26 cellular contexts compared by ENCODE assay signal in genomic region chr6:168452685-168453377, GRCh38. TPM values are rescaled to one million over a fixed set of nuclear protein-coding genes. Genes with fewer than 3 reads are reported as not detected.
DNase-seq lines count a peak whose midpoint lies in the region; ATAC-seq and TF ChIP-seq lines count a peak whose summit lies in the region.
"Had no signal": no experiment of that assay in that cellular context is flagged by ENCODE, and none has a peak within 500 bp of the region (broad histone marks: within the 10 kb centered on the region; RNA-seq: fewer than 3 reads in every experiment).

No MANE protein-coding gene starts in this region.

- WGBS in ectodermal cell, 2 experiments: 68 to 70% methylated on average over 18 of the region's 18 CpGs

- peaks cover 5% of the 10 kb centered on the region for H3K27me3 Mint-ChIP-seq in GM23338 (ENCODE audit: insufficient read depth, low read depth, poor library complexity)

- no peak overlapping the region for H3K4me3 ChIP-seq in GM23338
- no peak overlapping the region for H3K4me3 ChIP-seq in ectodermal cell (ENCODE audit: insufficient read depth, low read depth, low read length)
- no peak overlapping the region for H3K4me3 ChIP-seq in right atrium auricular region
- H3K4me3 ChIP-seq: vagina had no signal

- H3K9me2 ChIP-seq in GM23338 (ENCODE audit: insufficient read depth): no peaks in the 10 kb centered on the region

- no peaks in the 10 kb centered on the region for H3F3A ChIP-seq in GM23338 (replicated peaks; ENCODE audit: low read depth)

- no peaks in the 10 kb centered on the region for H4K20me1 ChIP-seq in GM23338 (replicated peaks; ENCODE audit: insufficient read depth)

- H3K4me1 Mint-ChIP-seq in GM23338: peaks cover 39% of the 10 kb centered on the region
- H3K4me1 Mint-ChIP-seq: activated naive CD8-positive, alpha-beta T cell treated with anti-CD3 and anti-CD28 coated beads, Interleukin-2, amount 10 ng/mL, durations not matched to agents 7 days and 5 days had no signal

- H3K36me3 Mint-ChIP-seq in GM23338 (ENCODE audit: low read depth): no peaks in the 10 kb centered on the region
- H3K36me3 Mint-ChIP-seq: activated naive CD8-positive, alpha-beta T cell treated with anti-CD3 and anti-CD28 coated beads, Interleukin-2, amount 10 ng/mL, durations not matched to agents 7 days and 5 days; naive thymus-derived CD8-positive, alpha-beta T cell had no signal

- no peak overlapping the region for H3K4me2 ChIP-seq in GM23338
- H3K4me2 ChIP-seq: KMS-11 had no signal

- H3K9me3 ChIP-seq in ectodermal cell (ENCODE audit: control insufficient read depth, low read length) (no peaks in the 10 kb centered on the region), right atrium auricular region (no peaks in the 10 kb centered on the region)
- H3K9me3 ChIP-seq: vagina had no signal

- ATAC-seq in GM23338: peak; percentile 18
- ATAC-seq in sciatic nerve: peak; percentile 38
- ATAC-seq in GM18909 (IDR thresholded peaks at IDR 0.05; ENCODE audit: poor library complexity, unreplicated experiment): no peak
- ATAC-seq: naive thymus-derived CD8-positive, alpha-beta T cell had no signal

- H3K27ac ChIP-seq in GM23338 (ENCODE audit: low read depth) (no peak overlapping the region), ectodermal cell (ENCODE audit: insufficient read depth, low read depth, low read length, poor library complexity, severe bottlenecking) (peak overlapping the region; percentile 39), right atrium auricular region (peak overlapping the region; percentile 22 to 41)
- H3K27ac ChIP-seq: brain microvascular endothelial cell, C4-2B, KMS-11, vagina had no signal

- H3K36me3 ChIP-seq in GM23338 (ENCODE audit: insufficient read depth): no peaks in the 10 kb centered on the region
- no peaks in the 10 kb centered on the region for H3K36me3 ChIP-seq in ectodermal cell (ENCODE audit: control insufficient read depth, insufficient read depth, low read length)
- H3K36me3 ChIP-seq in right atrium auricular region: no peaks in the 10 kb centered on the region
- H3K36me3 ChIP-seq: brain microvascular endothelial cell, vagina had no signal

- no peaks in the 10 kb centered on the region for H3K27me3 ChIP-seq in GM23338 (ENCODE audit: insufficient read depth)
- H3K27me3 ChIP-seq in ectodermal cell (ENCODE audit: control insufficient read depth, insufficient read depth, low read length, poor library complexity, severe bottlenecking): no peaks in the 10 kb centered on the region
- H3K27me3 ChIP-seq in right atrium auricular region: no peaks in the 10 kb centered on the region
- H3K27me3 ChIP-seq: brain microvascular endothelial cell, vagina had no signal

- peaks cover 30% of the 10 kb centered on the region for H3K4me1 ChIP-seq in GM23338 (ENCODE audit: insufficient read depth)
- H3K4me1 ChIP-seq in ectodermal cell (ENCODE audit: control insufficient read depth, insufficient read depth, low read length): peaks cover 25% of the 10 kb centered on the region
- peaks cover 0 to 15% of the 10 kb centered on the region in 2 donors for H3K4me1 ChIP-seq in right atrium auricular region

- H3K4me3 Mint-ChIP-seq in GM23338: no peak overlapping the region
- H3K4me3 Mint-ChIP-seq: activated naive CD8-positive, alpha-beta T cell treated with anti-CD3 and anti-CD28 coated beads, Interleukin-2, amount 10 ng/mL, durations not matched to agents 7 days and 5 days had no signal

- TF ChIP-seq CTCF in GM23338 (conservative IDR thresholded peaks at IDR 0.05; ENCODE audit: low read depth in 2 of 2) (no peak), right atrium auricular region (IDR thresholded peaks at IDR 0.05) (no peak)

- no peak overlapping the region for H3K27ac Mint-ChIP-seq in GM23338
- H3K27ac Mint-ChIP-seq: activated naive CD8-positive, alpha-beta T cell treated with anti-CD3 and anti-CD28 coated beads, Interleukin-2, amount 10 ng/mL, durations not matched to agents 7 days and 5 days; activated T-helper 2 cell treated with anti-CD3 and anti-CD28 coated beads, Interferon-gamma antibody, Interleukin-2, Interleukin-4, amounts not matched to agents 10 μg/mL and 5 μg/mL and 100 μg/mL, durations not matched to agents 14 hours and 24 hours and 36 hours had no signal

- intact Hi-C loops in sciatic nerve (cut with DNase I): no loop called here

- no peaks in the 10 kb centered on the region; the same call in 2 of the 3 replicates for H3K9me3 Mint-ChIP-seq in GM23338
- H3K9me3 Mint-ChIP-seq: activated naive CD8-positive, alpha-beta T cell treated with anti-CD3 and anti-CD28 coated beads, Interleukin-2, amount 10 ng/mL, durations not matched to agents 7 days and 5 days; activated T-helper 2 cell treated with anti-CD3 and anti-CD28 coated beads, Interferon-gamma antibody, Interleukin-2, Interleukin-4, amounts not matched to agents 10 μg/mL and 5 μg/mL and 100 μg/mL, durations not matched to agents 14 hours and 24 hours and 36 hours had no signal

- H3K79me2 ChIP-seq in GM23338 (replicated peaks; ENCODE audit: insufficient read depth): no peaks in the 10 kb centered on the region

- H2AFZ ChIP-seq in GM23338: no peak overlapping the region

- DNase-seq in GM23338 (ENCODE audit: low spot score) (no peak), right atrium auricular region (ENCODE audit: low spot score) (no peak), sciatic nerve (ENCODE audit: low spot score) (no peak), AG20443 (ENCODE audit: low spot score) (no peak), glomerular visceral epithelial cell (ENCODE audit: extremely low spot score) (no peak), NCI-H69 (lab: John Stamatoyannopoulos, UW) (no peak)
- DNase-seq: activated CD4-positive, alpha-beta T cell treated with anti-CD3 and anti-CD28 coated beads for 48 hours; activated naive CD8-positive, alpha-beta T cell treated with anti-CD3 and anti-CD28 coated beads, Interleukin-2, amount 10 ng/mL, durations not matched to agents 7 days and 5 days; brain microvascular endothelial cell; cortex of kidney; GOT3; naive thymus-derived CD8-positive, alpha-beta T cell; NCI-H1694 treated with DMSO at 0.1 percent for 48 hours; NCI-H748 treated with DMSO at 0.1 percent for 48 hours; OCI-M1; SIG-M5; stimulated activated CD4-positive, alpha-beta T cell treated with anti-CD3 and anti-CD28 coated beads, Interleukin-4, amount 100 ng/mL, for 4 hours had no signal

TF ChIP-seq in GM23338, 12 proteins besides CTCF, POLR2A, EP300 and RAD21:
- no peak for TF ChIP-seq EZH2phosphoT487 (IDR thresholded peaks at IDR 0.05; ENCODE audit: unreplicated experiment)
- TF ChIP-seq ETS1 (IDR thresholded peaks at IDR 0.05): no peak
- TF ChIP-seq ZNF331 (CRISPR knock-in tag; IDR thresholded peaks at IDR 0.05; ENCODE audit: low read depth): no peak
- no peak for TF ChIP-seq NANOG (IDR thresholded peaks at IDR 0.05; ENCODE audit: borderline replicate concordance)
- no peak for TF ChIP-seq JUNB (IDR thresholded peaks at IDR 0.05; ENCODE audit: unreplicated experiment)
- TF ChIP-seq STAT1 (IDR thresholded peaks at IDR 0.05; ENCODE audit: unreplicated experiment): no peak
- TF ChIP-seq, protein P1, sequence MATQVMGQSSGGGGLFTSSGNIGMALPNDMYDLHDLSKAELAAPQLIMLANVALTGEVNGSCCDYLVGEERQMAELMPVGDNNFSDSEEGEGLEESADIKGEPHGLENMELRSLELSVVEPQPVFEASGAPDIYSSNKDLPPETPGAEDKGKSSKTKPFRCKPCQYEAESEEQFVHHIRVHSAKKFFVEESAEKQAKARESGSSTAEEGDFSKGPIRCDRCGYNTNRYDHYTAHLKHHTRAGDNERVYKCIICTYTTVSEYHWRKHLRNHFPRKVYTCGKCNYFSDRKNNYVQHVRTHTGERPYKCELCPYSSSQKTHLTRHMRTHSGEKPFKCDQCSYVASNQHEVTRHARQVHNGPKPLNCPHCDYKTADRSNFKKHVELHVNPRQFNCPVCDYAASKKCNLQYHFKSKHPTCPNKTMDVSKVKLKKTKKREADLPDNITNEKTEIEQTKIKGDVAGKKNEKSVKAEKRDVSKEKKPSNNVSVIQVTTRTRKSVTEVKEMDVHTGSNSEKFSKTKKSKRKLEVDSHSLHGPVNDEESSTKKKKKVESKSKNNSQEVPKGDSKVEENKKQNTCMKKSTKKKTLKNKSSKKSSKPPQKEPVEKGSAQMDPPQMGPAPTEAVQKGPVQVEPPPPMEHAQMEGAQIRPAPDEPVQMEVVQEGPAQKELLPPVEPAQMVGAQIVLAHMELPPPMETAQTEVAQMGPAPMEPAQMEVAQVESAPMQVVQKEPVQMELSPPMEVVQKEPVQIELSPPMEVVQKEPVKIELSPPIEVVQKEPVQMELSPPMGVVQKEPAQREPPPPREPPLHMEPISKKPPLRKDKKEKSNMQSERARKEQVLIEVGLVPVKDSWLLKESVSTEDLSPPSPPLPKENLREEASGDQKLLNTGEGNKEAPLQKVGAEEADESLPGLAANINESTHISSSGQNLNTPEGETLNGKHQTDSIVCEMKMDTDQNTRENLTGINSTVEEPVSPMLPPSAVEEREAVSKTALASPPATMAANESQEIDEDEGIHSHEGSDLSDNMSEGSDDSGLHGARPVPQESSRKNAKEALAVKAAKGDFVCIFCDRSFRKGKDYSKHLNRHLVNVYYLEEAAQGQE (IDR thresholded peaks at IDR 0.05; ENCODE audit: unreplicated experiment): no peak
- no peak for TF ChIP-seq CREB1 (CRISPR knock-in tag; IDR thresholded peaks at IDR 0.05; ENCODE audit: low read depth)

RNA-seq across cellular contexts. Expression of gene SMOC2, which starts 11.8 kb away (rescaled TPM):
- total RNA-seq in GM23338 (2014; rRNA removed; shearing (Covaris generic)): 5.1 and 6.5 TPM in 2 replicates
- polyA plus RNA-seq in GM23338 (2016; fragmentation: Nextera tagmentation; extraction: Ambion mirVana): 3.5 and 4.3 TPM in 2 replicates
- polyA plus RNA-seq in ectodermal cell (2013, experiment 1 of 4): 1.5 TPM
- 0.59 TPM for polyA plus RNA-seq in ectodermal cell (2013, experiment 2 of 4)
- polyA plus RNA-seq in ectodermal cell (2013, experiment 3 of 4): 1.1 TPM
- 1.6 TPM for polyA plus RNA-seq in ectodermal cell (2013, experiment 4 of 4)
- total RNA-seq in right atrium auricular region (10 to 100 TPM; 10.8 to 31.7 TPM), sciatic nerve (45.6 TPM)
- total RNA-seq: activated naive CD8-positive, alpha-beta T cell treated with anti-CD3 and anti-CD28 coated beads, Interleukin-2, amount 10 ng/mL, durations not matched to agents 7 days and 5 days; activated T-helper 2 cell treated with anti-CD3 and anti-CD28 coated beads, Interferon-gamma antibody, Interleukin-2, Interleukin-4, amounts not matched to agents 10 μg/mL and 5 μg/mL and 100 μg/mL, durations not matched to agents 14 hours and 24 hours and 36 hours; fibroblast of villous mesenchyme; kidney epithelial cell; naive thymus-derived CD8-positive, alpha-beta T cell; T-helper 1 cell treated with Interleukin-12 subunit alpha and Interleukin-12 subunit beta and Interleukin-4 antibody, amounts not matched to agents 30 ng/mL and 1 ng/mL, for 36 hours had no signal
- polyA plus RNA-seq: naive thymus-derived CD8-positive, alpha-beta T cell had no signal
